ENCODE assay signal across 16 cellular contexts in genomic region chr2:45965841-45966498, GRCh38.
"Had no signal": no experiment of that assay in that cellular context is flagged by ENCODE, and none has a peak within 500 bp of the region (broad histone marks: within the 10 kb centered on the region; RNA-seq: fewer than 3 reads in every experiment).

No MANE protein-coding gene starts in this region.

- H3K27me3 ChIP-seq: brain microvascular endothelial cell, foreskin keratinocyte, pancreas, tibial artery had no signal

- H3K27ac ChIP-seq: brain microvascular endothelial cell, foreskin keratinocyte, pancreas, tibial artery had no signal

- H3K36me3 ChIP-seq: brain microvascular endothelial cell, pancreas, tibial artery had no signal

- DNase-seq: activated CD4-positive, alpha-beta T cell treated with anti-CD3 and anti-CD28 coated beads, Interleukin-2, amount 10 ng/mL, durations not matched to agents 24 days and 14 days; activated CD4-positive, CD25-positive, alpha-beta regulatory T cell; activated CD8-positive, alpha-beta T cell treated with anti-CD3 and anti-CD28 coated beads, Interleukin-2, amount 10 ng/mL, durations not matched to agents 7 days and 5 days; activated naive CD4-positive, alpha-beta T cell; anterior cingulate cortex; brain microvascular endothelial cell; effector CD8-positive, alpha-beta T cell; foreskin keratinocyte; glutamatergic neuron; midbrain; pancreas; tibial artery had no signal

- ATAC-seq: activated CD8-positive, alpha-beta T cell treated with anti-CD3 and anti-CD28 coated beads, Interleukin-2, amount 10 ng/mL, durations not matched to agents 7 days and 5 days; foreskin keratinocyte; pancreas; stimulated activated memory B cell treated with anti-CD40 and anti-IgM and Interleukin-4, amounts not matched to agents 10 μg/mL and 1 μg/mL and 100 μg/mL, for 72 hours had no signal

- H3K4me3 ChIP-seq: lung, pancreas, tibial artery had no signal

- H3K9me3 ChIP-seq: pancreas, tibial artery had no signal

- H3K27me3 Mint-ChIP-seq: activated CD4-positive, alpha-beta T cell treated with anti-CD3 and anti-CD28 coated beads, Interleukin-2, amount 10 ng/mL, durations not matched to agents 24 days and 14 days; stimulated activated memory B cell treated with anti-CD40 and anti-IgM and Interleukin-4, amounts not matched to agents 10 μg/mL and 1 μg/mL and 100 μg/mL, for 72 hours had no signal

- H3K27ac Mint-ChIP-seq: activated CD4-positive, alpha-beta T cell treated with anti-CD3 and anti-CD28 coated beads, Interleukin-2, amount 10 ng/mL, durations not matched to agents 24 days and 14 days; activated CD8-positive, alpha-beta T cell treated with anti-CD3 and anti-CD28 coated beads, Interleukin-2, amount 10 ng/mL, durations not matched to agents 7 days and 5 days; activated T-helper 1 cell treated with anti-CD3 and anti-CD28 coated beads, Interleukin-12 subunit alpha, Interleukin-12 subunit beta, Interleukin-2, Interleukin-4 antibody, amounts not matched to agents 30 ng/mL and 10 ng/mL and 1 ng/mL, durations not matched to agents 14 hours and 24 hours and 36 hours; stimulated activated memory B cell treated with anti-CD40 and anti-IgM and Interleukin-4, amounts not matched to agents 10 μg/mL and 1 μg/mL and 100 μg/mL, for 72 hours had no signal

- FAIRE-seq: pancreas, TTC549 had no signal

- H3K9me3 Mint-ChIP-seq: activated CD4-positive, alpha-beta T cell treated with anti-CD3 and anti-CD28 coated beads, Interleukin-2, amount 10 ng/mL, durations not matched to agents 24 days and 14 days; activated T-helper 1 cell treated with anti-CD3 and anti-CD28 coated beads, Interleukin-12 subunit alpha, Interleukin-12 subunit beta, Interleukin-2, Interleukin-4 antibody, amounts not matched to agents 30 ng/mL and 10 ng/mL and 1 ng/mL, durations not matched to agents 14 hours and 24 hours and 36 hours; stimulated activated memory B cell treated with anti-CD40 and anti-IgM and Interleukin-4, amounts not matched to agents 10 μg/mL and 1 μg/mL and 100 μg/mL, for 72 hours had no signal

- H3K36me3 Mint-ChIP-seq: stimulated activated memory B cell treated with anti-CD40 and anti-IgM and Interleukin-4, amounts not matched to agents 10 μg/mL and 1 μg/mL and 100 μg/mL, for 72 hours had no signal

- H3K4me3 Mint-ChIP-seq: activated CD4-positive, alpha-beta T cell treated with anti-CD3 and anti-CD28 coated beads, Interleukin-2, amount 10 ng/mL, durations not matched to agents 24 days and 14 days; activated CD8-positive, alpha-beta T cell treated with anti-CD3 and anti-CD28 coated beads, Interleukin-2, amount 10 ng/mL, durations not matched to agents 7 days and 5 days; activated T-helper 1 cell treated with anti-CD3 and anti-CD28 coated beads, Interleukin-12 subunit alpha, Interleukin-12 subunit beta, Interleukin-2, Interleukin-4 antibody, amounts not matched to agents 30 ng/mL and 10 ng/mL and 1 ng/mL, durations not matched to agents 14 hours and 24 hours and 36 hours; stimulated activated memory B cell treated with anti-CD40 and anti-IgM and Interleukin-4, amounts not matched to agents 10 μg/mL and 1 μg/mL and 100 μg/mL, for 72 hours had no signal
